1 cellular context compared by ENCODE assay signal in genomic region chrX:13383907-13384306, GRCh38.
A peak's percentile ranks its signal among the peaks of the same experiment; 100 is the strongest.
TF ChIP-seq lines count a peak whose summit lies in the region.

No MANE protein-coding gene starts in this region.

TF ChIP-seq in GM12878, 131 proteins besides CTCF, POLR2A, EP300 and RAD21:
- TF ChIP-seq GATAD2B (conservative IDR thresholded peaks at IDR 0.05; ENCODE audit: low read depth) (no peak), SP1 (IDR thresholded peaks at IDR 0.05; ENCODE audit: low read depth, low read length) (peak; percentile 28), ATF2 (IDR thresholded peaks at IDR 0.05; ENCODE audit: low read length) (no peak), SREBF1 (IDR thresholded peaks at IDR 0.05; ENCODE audit: low read length) (no peak), GABPA (IDR thresholded peaks at IDR 0.05; ENCODE audit: low read depth) (peak; percentile 42; the same call in 1 of the 2 replicates), ZNF687 (IDR thresholded peaks at IDR 0.05) (peak; percentile 51; the same call in 1 of the 2 replicates), CREB1 (IDR thresholded peaks at IDR 0.05; ENCODE audit: low read depth) (0 out of 2 replicates have a peak, but pooled peaks have one; percentile 35), HCFC1 (IDR thresholded peaks at IDR 0.05; ENCODE audit: low read length) (0 out of 2 replicates have a peak, but pooled peaks have one; percentile 22), PAX8 (IDR thresholded peaks at IDR 0.05) (no peak), FOXK2 (IDR thresholded peaks at IDR 0.05) (no peak), SPI1 (IDR thresholded peaks at IDR 0.05; ENCODE audit: borderline replicate concordance, insufficient read depth, low read depth, low read length) (peak; percentile 70; the same call in 1 of the 2 replicates), JUND (IDR thresholded peaks at IDR 0.05; ENCODE audit: low read depth, low read length) (no peak), NBN (IDR thresholded peaks at IDR 0.05) (no peak), ZNF274 (IDR thresholded peaks at IDR 0.05; ENCODE audit: insufficient read depth, insufficient read length) (no peak), SRF (IDR thresholded peaks at IDR 0.05; ENCODE audit: low read depth in 2 of 2, low read length in 2 of 2) (peak in 1 of 2 experiments; percentile 87; a peak in 2 of 4 replicates), BCLAF1 (IDR thresholded peaks at IDR 0.05) (no peak), POU2F2 (IDR thresholded peaks at IDR 0.05; ENCODE audit: borderline replicate concordance, low read depth, low read length) (no peak), NFYA (IDR thresholded peaks at IDR 0.05; ENCODE audit: borderline replicate concordance, low read depth, low read length) (no peak), BHLHE40 (IDR thresholded peaks at IDR 0.05; ENCODE audit: borderline replicate concordance in 1 of 2, low read depth in 2 of 2, low read length in 1 of 2) (peak in 1 of 2 experiments; percentile 60; a peak in 1 of 4 replicates), RAD51 (IDR thresholded peaks at IDR 0.05) (peak; percentile 38; the same call in 1 of the 2 replicates), ZBTB40 (IDR thresholded peaks at IDR 0.05; ENCODE audit: borderline replicate concordance) (peak; percentile 27; the same call in 1 of the 2 replicates), KAT2A (conservative IDR thresholded peaks at IDR 0.05; ENCODE audit: control insufficient read depth, low read depth, low read length) (no peak), RELB (IDR thresholded peaks at IDR 0.05; ENCODE audit: low read depth) (no peak), BMI1 (IDR thresholded peaks at IDR 0.05; ENCODE audit: borderline replicate concordance) (no peak), TCF3 (IDR thresholded peaks at IDR 0.05; ENCODE audit: borderline replicate concordance, insufficient read depth, low read depth, low read length) (no peak), ZBTB4 (CRISPR knock-in tag; IDR thresholded peaks at IDR 0.05) (no peak), BCL11A (IDR thresholded peaks at IDR 0.05; ENCODE audit: low read depth, low read length) (no peak)
